Comparison of ENCODE assay signal across 1 cellular context in genomic region chr20:32674362-32674789, GRCh38.
A peak's percentile ranks its signal among the peaks of the same experiment; 100 is the strongest.
TF ChIP-seq lines count a peak whose summit lies in the region.

No MANE protein-coding gene starts in this region.

TF ChIP-seq in HepG2, 621 proteins besides CTCF, POLR2A, EP300 and RAD21 (continued from another document and continues in another):
- TF ChIP-seq RARG (CRISPR knock-in tag; IDR thresholded peaks at IDR 0.05; ENCODE audit: low read depth) (no peak), TRAFD1 (CRISPR knock-in tag; IDR thresholded peaks at IDR 0.05; ENCODE audit: borderline replicate concordance) (no peak), ZSCAN29 (CRISPR knock-in tag; conservative IDR thresholded peaks at IDR 0.05) (0 out of 2 replicates have a peak, but pooled peaks have one; percentile 24), ZNF414 (CRISPR knock-in tag; IDR thresholded peaks at IDR 0.05) (0 out of 2 replicates have a peak, but pooled peaks have one; percentile 35), REL (CRISPR knock-in tag; conservative IDR thresholded peaks at IDR 0.05) (no peak), HOXD1 (CRISPR knock-in tag; IDR thresholded peaks at IDR 0.05) (no peak), CBX2 (IDR thresholded peaks at IDR 0.05; ENCODE audit: low read depth, low read length) (no peak), CBX2 (CRISPR knock-in tag; IDR thresholded peaks at IDR 0.05; ENCODE audit: low read depth) (no peak), ZNF746 (CRISPR knock-in tag; IDR thresholded peaks at IDR 0.05) (no peak), ZNF639 (CRISPR knock-in tag; conservative IDR thresholded peaks at IDR 0.05) (no peak; the same call in 1 of the 2 replicates), NKX3-1 (CRISPR knock-in tag; IDR thresholded peaks at IDR 0.05) (no peak), KDM3A (CRISPR knock-in tag; IDR thresholded peaks at IDR 0.05; ENCODE audit: low read depth) (no peak), ZFP41 (CRISPR knock-in tag; IDR thresholded peaks at IDR 0.05; ENCODE audit: borderline replicate concordance) (no peak), ZNF780A (CRISPR knock-in tag; IDR thresholded peaks at IDR 0.05) (no peak), CENPX (CRISPR knock-in tag; IDR thresholded peaks at IDR 0.05) (no peak), SIN3B (IDR thresholded peaks at IDR 0.05; ENCODE audit: low read length) (0 out of 2 replicates have a peak, but pooled peaks have one; percentile 11), ARNT (IDR thresholded peaks at IDR 0.05) (no peak), ZNF687 (CRISPR knock-in tag; IDR thresholded peaks at IDR 0.05) (no peak), ZNF235 (CRISPR knock-in tag; IDR thresholded peaks at IDR 0.05; ENCODE audit: borderline replicate concordance) (0 out of 2 replicates have a peak, but pooled peaks have one; percentile 39), SATB2 (CRISPR knock-in tag; IDR thresholded peaks at IDR 0.05) (no peak), GLI4 (CRISPR knock-in tag; IDR thresholded peaks at IDR 0.05; ENCODE audit: borderline replicate concordance) (no peak), GMEB1 (CRISPR knock-in tag; IDR thresholded peaks at IDR 0.05; ENCODE audit: borderline replicate concordance) (no peak), IRX3 (CRISPR knock-in tag; IDR thresholded peaks at IDR 0.05; ENCODE audit: borderline replicate concordance, low read depth) (no peak), MEIS2 (CRISPR knock-in tag; IDR thresholded peaks at IDR 0.05) (0 out of 2 replicates have a peak, but pooled peaks have one; percentile 15), DPF2 (CRISPR knock-in tag; IDR thresholded peaks at IDR 0.05; ENCODE audit: borderline replicate concordance, low read depth) (no peak), GTF2F1 (IDR thresholded peaks at IDR 0.05; ENCODE audit: low read length) (no peak), ZNF382 (CRISPR knock-in tag; IDR thresholded peaks at IDR 0.05; ENCODE audit: borderline replicate concordance) (no peak), HNF4A (CRISPR knock-in tag; IDR thresholded peaks at IDR 0.05) (peak; percentile 2; the same call in 1 of the 2 replicates), ZNF431 (CRISPR knock-in tag; IDR thresholded peaks at IDR 0.05; ENCODE audit: borderline replicate concordance, low read depth) (no peak), THRA (CRISPR knock-in tag; IDR thresholded peaks at IDR 0.05; ENCODE audit: borderline replicate concordance) (no peak), ZNF788 (CRISPR knock-in tag; IDR thresholded peaks at IDR 0.05; ENCODE audit: borderline replicate concordance) (no peak), ZFX (CRISPR knock-in tag; IDR thresholded peaks at IDR 0.05; ENCODE audit: low read depth) (peak; percentile 30; the same call in 1 of the 2 replicates), NR1H2 (CRISPR knock-in tag; IDR thresholded peaks at IDR 0.05; ENCODE audit: borderline replicate concordance, low read depth) (no peak), ARNTL (CRISPR knock-in tag; IDR thresholded peaks at IDR 0.05) (0 out of 2 replicates have a peak, but pooled peaks have one; percentile 3), GABPB1 (CRISPR knock-in tag; IDR thresholded peaks at IDR 0.05) (no peak), ZSCAN25 (CRISPR knock-in tag; IDR thresholded peaks at IDR 0.05) (peak; percentile 67; the same call in 1 of the 2 replicates), ZNF782 (CRISPR knock-in tag; IDR thresholded peaks at IDR 0.05; ENCODE audit: borderline replicate concordance) (no peak), SRSF9 (IDR thresholded peaks at IDR 0.05; ENCODE audit: borderline replicate concordance, insufficient read depth, low read depth, low read length, poor library complexity, severe bottlenecking) (no peak), ZBTB43 (CRISPR knock-in tag; conservative IDR thresholded peaks at IDR 0.05) (no peak), ZNF432 (CRISPR knock-in tag; IDR thresholded peaks at IDR 0.05; ENCODE audit: borderline replicate concordance) (no peak), NFYB (CRISPR knock-in tag; IDR thresholded peaks at IDR 0.05) (no peak), NPAS2 (CRISPR knock-in tag; IDR thresholded peaks at IDR 0.05; ENCODE audit: borderline replicate concordance) (no peak), ZNF773 (CRISPR knock-in tag; IDR thresholded peaks at IDR 0.05; ENCODE audit: borderline replicate concordance) (no peak), REXO4 (CRISPR knock-in tag; IDR thresholded peaks at IDR 0.05; ENCODE audit: borderline replicate concordance) (no peak), IRF1 (CRISPR knock-in tag; IDR thresholded peaks at IDR 0.05; ENCODE audit: low read depth) (no peak), ZNF263 (CRISPR knock-in tag; IDR thresholded peaks at IDR 0.05) (no peak), NR3C1 (CRISPR knock-in tag; IDR thresholded peaks at IDR 0.05) (no peak), TAF15 (IDR thresholded peaks at IDR 0.05; ENCODE audit: low read depth, low read length, poor library complexity, severe bottlenecking) (no peak), POLR2G (IDR thresholded peaks at IDR 0.05; ENCODE audit: low read depth, low read length) (no peak), NFYC (CRISPR knock-in tag; IDR thresholded peaks at IDR 0.05) (0 out of 2 replicates have a peak, but pooled peaks have one; percentile 33), PTBP1 (IDR thresholded peaks at IDR 0.05; ENCODE audit: low read depth, low read length, poor library complexity, severe bottlenecking) (no peak), ZNF24 (IDR thresholded peaks at IDR 0.05) (0 out of 2 replicates have a peak, but pooled peaks have one; percentile 41), FUBP1 (CRISPR knock-in tag; IDR thresholded peaks at IDR 0.05; ENCODE audit: borderline replicate concordance) (no peak), ATM (IDR thresholded peaks at IDR 0.05; ENCODE audit: borderline replicate concordance) (no peak), NR2F2 (IDR thresholded peaks at IDR 0.05; ENCODE audit: borderline replicate concordance, low read depth) (no peak), ZNF558 (CRISPR knock-in tag; IDR thresholded peaks at IDR 0.05; ENCODE audit: borderline replicate concordance) (no peak), ZNF549 (CRISPR knock-in tag; IDR thresholded peaks at IDR 0.05) (no peak), ELF1 (CRISPR knock-in tag; IDR thresholded peaks at IDR 0.05) (no peak), RFX5 (IDR thresholded peaks at IDR 0.05; ENCODE audit: low read depth, low read length) (no peak), GABPA (IDR thresholded peaks at IDR 0.05; ENCODE audit: low read depth, low read length) (no peak), GABPA (CRISPR knock-in tag; IDR thresholded peaks at IDR 0.05; ENCODE audit: low read depth) (no peak)
